Comparison of ENCODE assay signal across 17 cellular contexts in the genomic region with DNA sequence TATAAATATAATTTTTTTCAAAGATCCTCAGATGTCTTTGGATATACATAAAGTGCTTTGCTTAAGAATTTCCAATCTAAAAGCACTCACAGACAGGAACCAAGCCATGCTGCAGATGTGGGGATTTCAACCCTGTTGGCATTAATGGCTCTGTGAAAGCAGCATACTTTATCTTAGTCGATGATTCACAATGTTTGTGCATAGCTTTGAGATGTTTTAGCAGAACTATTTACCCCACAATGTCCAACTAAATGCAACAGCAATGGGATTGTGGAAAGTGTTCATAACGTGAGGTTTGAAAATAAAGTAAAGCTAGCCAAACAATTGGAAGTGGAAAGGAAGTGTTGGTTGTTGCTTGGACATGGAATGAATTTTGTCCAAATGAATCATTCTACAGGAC.
"Had no signal": no experiment of that assay in that cellular context is flagged by ENCODE, and none has a peak within 500 bp of the region (broad histone marks: within the 10 kb centered on the region; RNA-seq: fewer than 3 reads in every experiment).

No MANE protein-coding gene starts in this region.

- H3K36me3 Mint-ChIP-seq: brain, immature natural killer cell, natural killer cell had no signal

- DNase-seq: activated CD4-positive, alpha-beta memory T cell treated with anti-CD3 and anti-CD28 coated beads, Interleukin-2, amount 10 ng/mL, durations not matched to agents 7 days and 5 days; activated CD4-positive, alpha-beta T cell treated with anti-CD3 and anti-CD28 coated beads for 36 hours; activated naive CD4-positive, alpha-beta T cell; activated naive CD8-positive, alpha-beta T cell treated with anti-CD3 and anti-CD28 coated beads, Interleukin-2, amount 50 U/mL, for 24 hours; cerebellar nuclear complex; effector memory CD8-positive, alpha-beta T cell; erythroblast; glutamatergic neuron; immature natural killer cell; natural killer cell; sigmoid colon; stimulated activated CD4-positive, alpha-beta T cell treated with anti-CD3 and anti-CD28 coated beads, Interleukin-2, amount 100 ng/mL, for 48 hours; stimulated activated naive CD4-positive, alpha-beta T cell treated with Interleukin-2 at 50 U/mL for 16 hours had no signal

- H3K9me3 Mint-ChIP-seq: activated CD4-positive, alpha-beta memory T cell treated with anti-CD3 and anti-CD28 coated beads, Interleukin-2, amount 10 ng/mL, durations not matched to agents 7 days and 5 days; activated naive CD8-positive, alpha-beta T cell treated with anti-CD3 and anti-CD28 coated beads, Interleukin-2, amount 50 U/mL, for 24 hours; dendritic cell treated with granulocyte-macrophage colony-stimulating factor and Interleukin-4, amounts not matched to agents 40 ng/mL and 50 ng/mL, for 4 days; effector memory CD8-positive, alpha-beta T cell had no signal

- H3K27ac ChIP-seq: prostate gland, sigmoid colon had no signal

- H3K27ac Mint-ChIP-seq: activated CD4-positive, alpha-beta memory T cell treated with anti-CD3 and anti-CD28 coated beads, Interleukin-2, amount 10 ng/mL, durations not matched to agents 7 days and 5 days; activated CD4-positive, alpha-beta T cell treated with anti-CD3 and anti-CD28 coated beads for 36 hours; activated naive CD8-positive, alpha-beta T cell treated with anti-CD3 and anti-CD28 coated beads, Interleukin-2, amount 50 U/mL, for 24 hours; brain; dendritic cell treated with granulocyte-macrophage colony-stimulating factor and Interleukin-4, amounts not matched to agents 40 ng/mL and 50 ng/mL, for 4 days; effector memory CD8-positive, alpha-beta T cell; immature natural killer cell; natural killer cell had no signal

- H3K4me3 Mint-ChIP-seq: activated CD4-positive, alpha-beta memory T cell treated with anti-CD3 and anti-CD28 coated beads, Interleukin-2, amount 10 ng/mL, durations not matched to agents 7 days and 5 days; activated CD4-positive, alpha-beta T cell treated with anti-CD3 and anti-CD28 coated beads for 36 hours; activated naive CD8-positive, alpha-beta T cell treated with anti-CD3 and anti-CD28 coated beads, Interleukin-2, amount 50 U/mL, for 24 hours; brain; dendritic cell treated with granulocyte-macrophage colony-stimulating factor and Interleukin-4, amounts not matched to agents 40 ng/mL and 50 ng/mL, for 4 days; effector memory CD8-positive, alpha-beta T cell; immature natural killer cell; natural killer cell had no signal

- H3K27me3 Mint-ChIP-seq: activated CD4-positive, alpha-beta memory T cell treated with anti-CD3 and anti-CD28 coated beads, Interleukin-2, amount 10 ng/mL, durations not matched to agents 7 days and 5 days; activated naive CD8-positive, alpha-beta T cell treated with anti-CD3 and anti-CD28 coated beads, Interleukin-2, amount 50 U/mL, for 24 hours; brain; dendritic cell treated with granulocyte-macrophage colony-stimulating factor and Interleukin-4, amounts not matched to agents 40 ng/mL and 50 ng/mL, for 4 days; effector memory CD8-positive, alpha-beta T cell had no signal

- H3K4me1 Mint-ChIP-seq: activated CD4-positive, alpha-beta memory T cell treated with anti-CD3 and anti-CD28 coated beads, Interleukin-2, amount 10 ng/mL, durations not matched to agents 7 days and 5 days; activated CD4-positive, alpha-beta T cell treated with anti-CD3 and anti-CD28 coated beads for 36 hours; activated naive CD8-positive, alpha-beta T cell treated with anti-CD3 and anti-CD28 coated beads, Interleukin-2, amount 50 U/mL, for 24 hours; immature natural killer cell; natural killer cell had no signal

- H3K4me3 ChIP-seq: prostate gland, sigmoid colon had no signal

- H3K9me3 ChIP-seq: prostate gland, sigmoid colon had no signal

- H3K36me3 ChIP-seq: prostate gland, sigmoid colon had no signal

- H3K4me1 ChIP-seq: prostate gland, sigmoid colon had no signal

- ATAC-seq: activated CD4-positive, alpha-beta T cell treated with anti-CD3 and anti-CD28 coated beads for 36 hours; activated naive CD8-positive, alpha-beta T cell treated with anti-CD3 and anti-CD28 coated beads, Interleukin-2, amount 50 U/mL, for 24 hours; effector memory CD8-positive, alpha-beta T cell; left lobe of liver; natural killer cell had no signal

- H3K27me3 ChIP-seq: sigmoid colon had no signal
